ENCODE assay signal across 9 cellular contexts in the genomic region with DNA sequence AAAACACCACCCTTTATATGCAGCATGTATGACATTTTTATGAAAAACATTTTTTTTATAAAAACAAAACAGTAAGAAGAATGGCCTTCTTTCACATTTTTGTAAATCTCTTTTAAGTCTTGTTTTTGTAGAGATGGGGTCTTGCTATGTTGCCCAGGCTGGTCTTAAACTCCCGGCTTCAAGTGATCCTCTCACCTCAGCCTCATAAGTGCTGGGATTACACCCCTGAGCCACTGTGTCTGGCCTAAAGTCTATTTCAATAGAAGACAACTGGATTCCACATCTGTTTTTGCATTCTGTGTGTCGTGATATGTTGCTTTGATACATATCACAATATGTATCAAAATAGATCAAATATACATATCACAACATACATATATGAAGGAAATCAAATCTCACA.
"Had no signal": no experiment of that assay in that cellular context is flagged by ENCODE, and none has a peak within 500 bp of the region (broad histone marks: within the 10 kb centered on the region; RNA-seq: fewer than 3 reads in every experiment).

No MANE protein-coding gene starts in this region.

- H3K4me1 ChIP-seq: HAP-1 had no signal

- H3K27me3 Mint-ChIP-seq: IgD-negative memory B cell had no signal

- H3K9me3 ChIP-seq: HAP-1 had no signal

- ATAC-seq: GM23338, HCT116 had no signal

- H3K27ac Mint-ChIP-seq: GM23338, HFFc6 had no signal

- H2AFZ ChIP-seq: GM23338 had no signal

- H3K4me3 ChIP-seq: GM23338, HAP-1 had no signal

- H3K9me3 Mint-ChIP-seq: GM23338, HFFc6, IgD-negative memory B cell had no signal

- DNase-seq: H7, HFFc6, KG1 had no signal

- H3K4me3 Mint-ChIP-seq: GM23338, HFFc6, IgD-negative memory B cell had no signal

- H3K4me2 ChIP-seq: GM23338 had no signal

- FAIRE-seq: H1, HTR-8/SVneo had no signal
